8 cellular contexts compared by ENCODE assay signal in genomic region chrX:74614193-74614909, GRCh38. TPM values are rescaled to one million over a fixed set of nuclear protein-coding genes. Genes with fewer than 3 reads are reported as not detected.
DNase-seq lines count a peak whose midpoint lies in the region; ATAC-seq and TF ChIP-seq lines count a peak whose summit lies in the region.

TSS of gene RLIM (minus strand) at chrX:74614624. CDS start at chrX:74595977, 18,647 bp downstream.

- H3K9me3 ChIP-seq in PC-3 (ENCODE audit: low read length) (no peaks in the 10 kb centered on the region), mucosa of descending colon (no peaks in the 10 kb centered on the region)

- peaks cover 14% of the 10 kb centered on the region for H3K4me1 ChIP-seq in PC-3 (ENCODE audit: insufficient read depth, low read length)
- no peaks in the 10 kb centered on the region for H3K4me1 ChIP-seq in mucosa of descending colon (ENCODE audit: low read depth)

- peak; percentile 95 for ATAC-seq in GM21576 (IDR thresholded peaks at IDR 0.05; ENCODE audit: unreplicated experiment)
- ATAC-seq in PC-3 = peak; percentile 98
- ATAC-seq in mucosa of descending colon = peak; percentile 99

- POLR2A ChIA-PET in PC-3 (lab: Charles Lee; ENCODE audit: unreplicated experiment) = no interaction called here

- H3K27me3 ChIP-seq in PC-3 (ENCODE audit: low read length) = no peaks in the 10 kb centered on the region

- CTCF ChIA-PET in PC-3 (lab: Charles Lee) = no interaction called here

- no peak for TF ChIP-seq RAD21 in Ishikawa (IDR thresholded peaks at IDR 0.05; ENCODE audit: low read depth)

- peak within 1 kb of the TSS; percentile 99 for H3K4me3 ChIP-seq in PC-3 (ENCODE audit: low read length)
- peak within 1 kb of the TSS; percentile 56 for H3K4me3 ChIP-seq in mucosa of descending colon

- no peaks in the 10 kb centered on the region for H3F3A ChIP-seq in PC-3 (ENCODE audit: low read length, unreplicated experiment)

- TF ChIP-seq EP300 in Ishikawa (IDR thresholded peaks at IDR 0.05; ENCODE audit: borderline replicate concordance) = no peak

- no peaks in the 10 kb centered on the region for H3K9me2 ChIP-seq in PC-3 (replicated peaks; ENCODE audit: low read length)

- H3K4me2 ChIP-seq in PC-3 (ENCODE audit: low read length) = peak within 1 kb of the TSS; percentile 98

- H3K27ac ChIP-seq in PC-3 (ENCODE audit: low read length) (peak within 1 kb of the TSS; percentile 83), epithelial cell of prostate (peak within 1 kb of the TSS; percentile 81)

- H2AFZ ChIP-seq in PC-3 (ENCODE audit: low read length) = peak within 1 kb of the TSS; percentile 99

- DNase-seq in DMS114 treated with DMSO at 0.1 percent for 48 hours (lab: John Stamatoyannopoulos, UW; ENCODE audit: unreplicated experiment) = peak; percentile 91
- DNase-seq in PC-3 = peak; percentile 95
- peak; percentile 83 for DNase-seq in activated T-cell treated with anti-CD3 and anti-CD28 coated beads for 48 hours (ENCODE audit: low read depth)
- peak; percentile 80 for DNase-seq in epithelial cell of prostate (ENCODE audit: low read depth, low spot score)
- peak; percentile 92 to 96 (median 92) for DNase-seq in mucosa of descending colon
- peak; percentile 83 for DNase-seq in stimulated activated CD8-positive, alpha-beta memory T cell treated with anti-CD3 and anti-CD28 coated beads, Interleukin-4, amount 100 ng/mL, for 24 hours (ENCODE audit: low read depth)

- H3K79me2 ChIP-seq in PC-3 (ENCODE audit: low read length) = peaks cover 55% of the 10 kb centered on the region

- H3K9ac ChIP-seq in PC-3 (ENCODE audit: low read length) = peak within 1 kb of the TSS; percentile 100

- TF ChIP-seq CTCF in PC-3 (conservative IDR thresholded peaks at IDR 0.05; ENCODE audit: low read depth, low read length) = no peak
- TF ChIP-seq CTCF in mucosa of descending colon (IDR thresholded peaks at IDR 0.05) = no peak

- intact Hi-C loops in PC-3 (cut with micrococcal nuclease) = no loop called here
- intact Hi-C loops in mucosa of descending colon (cut with DNase I, micrococcal nuclease) = no loop called here

- TSS peak; percentile 47 for BruUV-seq in PC-3 (replicated peaks; lab: Mats Ljungman, UMichigan)

- H3K36me3 ChIP-seq in PC-3 (ENCODE audit: low read depth, low read length) = peaks cover 27% of the 10 kb centered on the region
- H3K36me3 ChIP-seq in mucosa of descending colon (ENCODE audit: low read depth) = no peaks in the 10 kb centered on the region

- H4K20me1 ChIP-seq in PC-3 (ENCODE audit: low read length) = peaks cover 30% of the 10 kb centered on the region

TF ChIP-seq in Ishikawa, 13 proteins besides CTCF, POLR2A, EP300 and RAD21:
- TF ChIP-seq TAF1 (IDR thresholded peaks at IDR 0.05; ENCODE audit: low read depth) = peak; percentile 55
- TF ChIP-seq MAX (IDR thresholded peaks at IDR 0.05) = peak; percentile 83
- peak; percentile 48 for TF ChIP-seq CREB1 (IDR thresholded peaks at IDR 0.05; ENCODE audit: low read depth)
- TF ChIP-seq YY1 (IDR thresholded peaks at IDR 0.05; ENCODE audit: low read depth) = peak; percentile 80
- TF ChIP-seq CEBPB (IDR thresholded peaks at IDR 0.05) = no peak
- peak; percentile 80 for TF ChIP-seq USF1 (IDR thresholded peaks at IDR 0.05)

RNA-seq across cellular contexts. Expression of gene RLIM, which starts in this region (rescaled TPM):
- total RNA-seq in PC-3 (2014; rRNA removed) (34.5 and 37.5 TPM in 2 replicates), mucosa of descending colon (10 to 100 TPM; 17.8 to 25.8 (median 22.8) TPM)

Comparison
In these comparisons a context has a peak if more than half of its experiments do, and no peak if none do; other contexts are left out.
1. Peak in every context shown above with its lines: DNase-seq, ATAC-seq, H3K4me3 ChIP-seq and H3K27ac ChIP-seq.